18 cellular contexts compared by ENCODE assay signal in the genomic region with DNA sequence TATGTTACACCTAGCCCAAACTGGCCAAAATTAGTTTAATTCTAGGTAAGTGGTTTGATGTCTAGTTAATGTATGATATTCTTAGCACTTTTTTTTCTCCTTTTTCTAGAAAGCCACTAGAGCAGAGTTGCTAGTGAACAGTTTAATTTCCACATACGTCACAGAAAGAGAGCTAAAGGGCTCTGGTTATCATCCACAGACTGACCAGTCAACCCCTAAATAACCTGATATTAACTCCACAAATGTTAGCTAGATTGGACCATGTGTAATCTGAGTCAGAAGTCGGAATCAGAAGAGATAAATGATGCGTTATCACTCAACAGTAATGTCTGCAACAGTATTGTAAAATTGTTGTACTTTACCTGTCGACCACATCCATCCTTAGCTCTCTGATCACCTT.
DNase-seq lines count a peak whose midpoint lies in the region; ATAC-seq, FAIRE-seq and TF ChIP-seq lines count a peak whose summit lies in the region.
"Had no signal": no experiment of that assay in that cellular context is flagged by ENCODE, and none has a peak within 500 bp of the region (broad histone marks: within the 10 kb centered on the region; RNA-seq: fewer than 3 reads in every experiment).

No MANE protein-coding gene starts in this region.

- FAIRE-seq in astrocyte (lab: Jason Lieb, UNC) = peak; percentile 13
- FAIRE-seq: GM12892, H1 had no signal

- H3K9ac ChIP-seq in astrocyte (ENCODE audit: low read length) = no peak overlapping the region
- H3K9ac ChIP-seq: BLaER1 treated with 17β-estradiol and CSF1 and Interleukin-3, amounts not matched to agents 10 nM and 100 nM had no signal

- peaks cover 3% of the 10 kb centered on the region for H4K20me1 ChIP-seq in astrocyte (ENCODE audit: insufficient read depth, low read length)

- H3K9me3 ChIP-seq in cardiac muscle cell (ENCODE audit: low read depth) (no peaks in the 10 kb centered on the region), astrocyte (ENCODE audit: insufficient read depth, low read depth, low read length) (no peaks in the 10 kb centered on the region), neutrophil (no peaks in the 10 kb centered on the region)
- H3K9me3 ChIP-seq in CD4-positive, alpha-beta T cell (ENCODE audit: control insufficient read depth, low read length) = no peaks in the 10 kb centered on the region

- intact Hi-C loops in Right ventricle myocardium superior (cut with DNase I) (no loop called here), posterior vena cava (cut with DNase I) (no loop called here)
- intact Hi-C loops in CD4-positive, alpha-beta T cell (cut with DNase I, micrococcal nuclease) = no loop called here

- H3K4me3 ChIP-seq in cardiac muscle cell (no peak overlapping the region), astrocyte (ENCODE audit: insufficient read depth, low read depth, low read length) (no peak overlapping the region), neutrophil (ENCODE audit: low read depth in 1 of 2, low read length in 1 of 2) (no peak overlapping the region)
- H3K4me3 ChIP-seq: BLaER1 treated with 17β-estradiol and CSF1 and Interleukin-3, amounts not matched to agents 10 nM and 100 nM; HAP-1 had no signal

- peaks cover 15% of the 10 kb centered on the region for H3K79me2 ChIP-seq in astrocyte (ENCODE audit: insufficient read depth, low read length)

- H3K27me3 ChIP-seq in cardiac muscle cell = no peaks in the 10 kb centered on the region
- no peaks in the 10 kb centered on the region for H3K27me3 ChIP-seq in CD4-positive, alpha-beta T cell (ENCODE audit: control insufficient read depth, insufficient read depth, low read length)
- H3K27me3 ChIP-seq in astrocyte (ENCODE audit: insufficient read depth, low read length) = no peaks in the 10 kb centered on the region
- H3K27me3 ChIP-seq in neutrophil = no peaks in the 10 kb centered on the region
- H3K27me3 ChIP-seq: BLaER1 treated with 17β-estradiol and CSF1 and Interleukin-3, amounts not matched to agents 10 nM and 100 nM had no signal

- peak overlapping the region; percentile 21 for H3K27ac Mint-ChIP-seq in CD4-positive, alpha-beta T cell
- no peak overlapping the region for H3K27ac Mint-ChIP-seq in astrocyte (ENCODE audit: unreplicated experiment)

- H3K36me3 ChIP-seq in cardiac muscle cell = no peaks in the 10 kb centered on the region
- no peaks in the 10 kb centered on the region for H3K36me3 ChIP-seq in astrocyte (ENCODE audit: insufficient read depth, low read length)
- peaks cover 32% of the 10 kb centered on the region for H3K36me3 ChIP-seq in neutrophil
- H3K36me3 ChIP-seq: HAP-1 had no signal

- H3K4me1 ChIP-seq in cardiac muscle cell (ENCODE audit: low read depth) (no peaks in the 10 kb centered on the region), astrocyte (ENCODE audit: insufficient read depth, low read length) (no peaks in the 10 kb centered on the region), neutrophil (ENCODE audit: control insufficient read depth in 1 of 2, insufficient read depth in 1 of 2, low read depth in 1 of 2, low read length in 1 of 2) (peaks cover 27 to 31% of the 10 kb centered on the region in 2 experiments)
- H3K4me1 ChIP-seq: Caco-2, HAP-1 had no signal

- no peak overlapping the region for H3K4me3 Mint-ChIP-seq in CD4-positive, alpha-beta T cell
- H3K4me3 Mint-ChIP-seq in astrocyte (ENCODE audit: unreplicated experiment) = no peak overlapping the region

- H3K9me3 Mint-ChIP-seq in CD4-positive, alpha-beta T cell = peaks cover 4% of the 10 kb centered on the region
- H3K9me3 Mint-ChIP-seq in astrocyte (ENCODE audit: unreplicated experiment) = peaks cover 9% of the 10 kb centered on the region

- peaks cover 95% of the 10 kb centered on the region for H3K36me3 Mint-ChIP-seq in CD4-positive, alpha-beta T cell (ENCODE audit: low read depth)
- peaks cover 19% of the 10 kb centered on the region for H3K36me3 Mint-ChIP-seq in astrocyte (ENCODE audit: low read depth, unreplicated experiment)

- DNase-seq in cardiac muscle cell (ENCODE audit: low read depth in 1 of 2, low spot score in 1 of 2) (no peak), Right ventricle myocardium superior (no peak), astrocyte (ENCODE audit: low read depth) (no peak), posterior vena cava (ENCODE audit: low spot score) (no peak), NCI-H524 treated with DMSO at 0.1 percent for 48 hours (lab: John Stamatoyannopoulos, UW) (no peak)
- no peak for DNase-seq in CD4-positive, alpha-beta T cell
- DNase-seq: ACHN; Caco-2; CD8-positive, alpha-beta memory T cell; DND-41; GDM1 had no signal

- no peak for ATAC-seq in Right ventricle myocardium superior (ENCODE audit: poor library complexity)
- ATAC-seq in CD4-positive, alpha-beta T cell (ENCODE audit: poor library complexity) = no peak
- no peak for ATAC-seq in HG02970 (IDR thresholded peaks at IDR 0.05; ENCODE audit: low FRiP score, unreplicated experiment)

- CTCF ChIA-PET in CD4-positive, alpha-beta T cell (lab: Charles Lee) = no interaction called here

- TF ChIP-seq CTCF in cardiac muscle cell (IDR thresholded peaks at IDR 0.05; ENCODE audit: low read depth, low read length) (no peak), astrocyte (IDR thresholded peaks at IDR 0.05; ENCODE audit: insufficient read depth, low read depth, low read length) (no peak), neutrophil (IDR thresholded peaks at IDR 0.05) (no peak)
- no peak for TF ChIP-seq CTCF in CD4-positive, alpha-beta T cell (IDR thresholded peaks at IDR 0.05)

- H2AFZ ChIP-seq in astrocyte (ENCODE audit: low read depth, low read length) = no peak overlapping the region

- POLR2A ChIA-PET in CD4-positive, alpha-beta T cell (lab: Charles Lee) = interaction anchor here (1.0 kb wide), 1 partner anchor 18 kb away, joined by 3 read pairs; no protein-coding TSS in a partner anchor

- peaks cover 64% of the 10 kb centered on the region for H3K4me1 Mint-ChIP-seq in CD4-positive, alpha-beta T cell (ENCODE audit: low read depth)
- no peaks in the 10 kb centered on the region for H3K4me1 Mint-ChIP-seq in astrocyte (ENCODE audit: low read depth, unreplicated experiment)

- H3K27ac ChIP-seq in cardiac muscle cell (peak overlapping the region; percentile 30), astrocyte (ENCODE audit: low read depth, low read length) (no peak overlapping the region), neutrophil (peak overlapping the region; percentile 71)
- no peak overlapping the region for H3K27ac ChIP-seq in CD4-positive, alpha-beta T cell (ENCODE audit: low read depth, low read length)
- H3K27ac ChIP-seq: BLaER1 treated with 17β-estradiol and CSF1 and Interleukin-3, amounts not matched to agents 10 nM and 100 nM; HL-60 had no signal

- no peak overlapping the region for H3K4me2 ChIP-seq in astrocyte (ENCODE audit: low read length)
- H3K4me2 ChIP-seq: BLaER1 treated with 17β-estradiol and CSF1 and Interleukin-3, amounts not matched to agents 10 nM and 100 nM had no signal

- no peaks in the 10 kb centered on the region for H3K27me3 Mint-ChIP-seq in CD4-positive, alpha-beta T cell
- no peaks in the 10 kb centered on the region for H3K27me3 Mint-ChIP-seq in astrocyte (ENCODE audit: low read depth, unreplicated experiment)
- H3K27me3 Mint-ChIP-seq: CD8-positive, alpha-beta memory T cell had no signal

Comparison
In these comparisons a context has a peak if more than half of its experiments do, and no peak if none do; other contexts are left out.
1. H3K27ac ChIP-seq: peak in cardiac muscle cell (single experiment) and neutrophil (single experiment); none in CD4-positive, alpha-beta T cell (single experiment) and astrocyte (single experiment).